Comparison of ENCODE assay signal across 15 cellular contexts in genomic region chr5:90293931-90294330, GRCh38.
A peak's percentile ranks its signal among the peaks of the same experiment; 100 is the strongest.
DNase-seq lines count a peak whose midpoint lies in the region; ATAC-seq, FAIRE-seq and TF ChIP-seq lines count a peak whose summit lies in the region.
"Had no signal": no experiment of that assay in that cellular context is flagged by ENCODE, and none has a peak within 500 bp of the region (broad histone marks: within the 10 kb centered on the region; RNA-seq: fewer than 3 reads in every experiment).

No MANE protein-coding gene starts in this region.

- in situ Hi-C loops in astrocyte of the spinal cord (cut with HindIII; ENCODE audit: low sequenced_read_pairs): no loop called here

- peak in 1 of 2 experiments; percentile 75; a peak in 3 of 6 replicates for ATAC-seq in A549
- no peak for ATAC-seq in GM19324 (IDR thresholded peaks at IDR 0.05; ENCODE audit: low FRiP score, unreplicated experiment)

- POLR2A ChIA-PET in A549 (lab: Yijun Ruan, JAX): no interaction called here

- H3K4me1 ChIP-seq in A549: no peaks in the 10 kb centered on the region
- H3K4me1 ChIP-seq: esophagus squamous epithelium had no signal

- no peak for FAIRE-seq in A549 (lab: Jason Lieb, UNC)

- CTCF ChIA-PET in A549 (lab: Yijun Ruan, JAX): no interaction called here

- H3K27ac ChIP-seq in A549: no peak overlapping the region
- H3K27ac ChIP-seq: esophagus squamous epithelium had no signal

- no peak for TF ChIP-seq RAD21 in A549 (conservative IDR thresholded peaks at IDR 0.05 in 1 of 2, IDR thresholded peaks at IDR 0.05 in 1 of 2)

- no peak overlapping the region for H3K4me2 ChIP-seq in A549

- no peaks in the 10 kb centered on the region for H3K9me3 ChIP-seq in A549
- H3K9me3 ChIP-seq: esophagus squamous epithelium had no signal

- DNase-seq in A549 (ENCODE audit: low read depth in 1 of 2, low spot score in 1 of 2) (peak in 1 of 2 experiments; percentile 40), HS-5 (ENCODE audit: low read depth) (peak; percentile 3), astrocyte of the spinal cord (ENCODE audit: low read depth, low spot score) (peak; percentile 92), iPS-NIHi7 (ENCODE audit: extremely low spot score) (peak; percentile 40), GM20000 (ENCODE audit: low spot score) (no peak), NCI-H2171 (lab: John Stamatoyannopoulos, UW) (no peak), NCI-H345 treated with DMSO at 0.1 percent for 48 hours (lab: John Stamatoyannopoulos, UW; ENCODE audit: unreplicated experiment) (no peak)
- DNase-seq: ACHN; activated CD4-positive, CD25-positive, alpha-beta regulatory T cell treated with anti-CD3 and anti-CD28 coated beads, Interleukin-2, amount 50 U/mL, for 72 hours; cortex of kidney; esophagus squamous epithelium; NCI-H1105; NCI-H446; OCI-M1 had no signal

- TF ChIP-seq EP300 in A549 (IDR thresholded peaks at IDR 0.05): no peak

- TF ChIP-seq POLR2A in A549 (IDR thresholded peaks at IDR 0.05; ENCODE audit: low read length): no peak

- WGBS in A549 (ENCODE audit: missing lambda C conversion rate): 51% methylated on average over 2 of the region's 2 CpGs

- H3K4me3 ChIP-seq in A549: no peak overlapping the region
- H3K4me3 ChIP-seq in astrocyte of the spinal cord (ENCODE audit: low read depth, low read length): no peak overlapping the region
- H3K4me3 ChIP-seq: esophagus squamous epithelium had no signal

- TF ChIP-seq CTCF in A549 (IDR thresholded peaks at IDR 0.05) (no peak), astrocyte of the spinal cord (IDR thresholded peaks at IDR 0.05; ENCODE audit: low read depth, low read length) (no peak), GM20000 (IDR thresholded peaks at IDR 0.05; ENCODE audit: extremely low read depth, missing control alignments) (no peak)

TF ChIP-seq in A549, 52 proteins besides CTCF, POLR2A, EP300 and RAD21:
- no peak for TF ChIP-seq TP53 (CRISPR knock-in tag; IDR thresholded peaks at IDR 0.05)
- no peak for TF ChIP-seq FOSL2 (IDR thresholded peaks at IDR 0.05)
- TF ChIP-seq FOSL2 (CRISPR knock-in tag; IDR thresholded peaks at IDR 0.05): peak; percentile 12; the same call in 1 of the 2 replicates
- no peak for TF ChIP-seq HEYL (CRISPR knock-in tag; IDR thresholded peaks at IDR 0.05)
- no peak for TF ChIP-seq MAZ (IDR thresholded peaks at IDR 0.05; ENCODE audit: borderline replicate concordance, low read depth, low read length)

Comparison
In these comparisons a context has a peak if more than half of its experiments do, and no peak if none do; other contexts are left out.
1. DNase-seq: peak in HS-5 (single experiment), astrocyte of the spinal cord (single experiment) and iPS-NIHi7 (single experiment); none in GM20000 (single experiment), NCI-H2171 (single experiment) and NCI-H345 treated with DMSO at 0.1 percent for 48 hours (single experiment).